Comparison of ENCODE assay signal across 8 cellular contexts in genomic region chr17:10844667-10845387, GRCh38. TPM values are rescaled to one million over a fixed set of nuclear protein-coding genes. Genes with fewer than 3 reads are reported as not detected.
DNase-seq lines count a peak whose midpoint lies in the region; ATAC-seq, FAIRE-seq and TF ChIP-seq lines count a peak whose summit lies in the region.

No MANE protein-coding gene starts in this region.

- no peaks in the 10 kb centered on the region; a peak in 1 of 4 replicates for H3K9me3 ChIP-seq in H1 (ENCODE audit: insufficient read depth in 2 of 2, low read depth in 1 of 2, low read length in 1 of 2)
- H3K9me3 ChIP-seq in mesodermal cell (ENCODE audit: control insufficient read depth, low read length): no peaks in the 10 kb centered on the region

- H3K27ac ChIP-seq in H1 (ENCODE audit: low read depth, low read length) (no peak overlapping the region), mesodermal cell (ENCODE audit: low read depth, low read length, severe bottlenecking) (peak overlapping the region; percentile 16)

- POLR2A ChIA-PET in H1 (lab: Charles Lee; ENCODE audit: partially characterized antibody): interaction anchor here (0.6 to 2.1 kb wide), 4 partner anchors 16 to 108 kb away, joined by 3 to 10 read pairs (median 4); no protein-coding TSS in a partner anchor

- H3K56ac ChIP-seq in H1 (replicated peaks; ENCODE audit: insufficient read length, low read depth, low read length): no peak overlapping the region

- TF ChIP-seq CTCF in H1 (IDR thresholded peaks at IDR 0.05; ENCODE audit: control extremely low read depth in 1 of 3, insufficient read depth in 1 of 3, low read depth in 1 of 3, low read length in 3 of 3): peak; percentile 89 to 95 (median 91)

- no peak overlapping the region for H3K4ac ChIP-seq in H1 (replicated peaks; ENCODE audit: insufficient read length, low read depth, low read length)

- peaks cover 0 to 2% (median 0%) of the 10 kb centered on the region in 4 experiments; a peak in 1 of 7 replicates for H3K27me3 ChIP-seq in H1 (replicated peaks in 1 of 4; ENCODE audit: control insufficient read depth in 3 of 4, extremely low read depth in 1 of 4, insufficient read depth in 3 of 4, low read length in 3 of 4)

- peak; percentile 8 to 40 for DNase-seq in NOMO-1 (lab: John Stamatoyannopoulos, UW; ENCODE audit: unreplicated experiment in 2 of 2)
- no peak for DNase-seq in NOMO-1 treated with dmso at 0.1 percent for 144 hours (lab: John Stamatoyannopoulos, UW; ENCODE audit: unreplicated experiment)
- peak; percentile 6 for DNase-seq in NCI-H526 treated with DMSO at 0.1 percent for 48 hours (lab: John Stamatoyannopoulos, UW)
- DNase-seq in activated CD8-positive, alpha-beta memory T cell treated with anti-CD3 and anti-CD28 coated beads for 48 hours (ENCODE audit: low read depth in 2 of 3, low spot score in 2 of 3): peak; percentile 29 to 36 (median 31)
- peak; percentile 46 to 81 for DNase-seq in H1 (ENCODE audit: low read depth in 1 of 2, low spot score in 2 of 2)
- DNase-seq in stimulated activated CD8-positive, alpha-beta memory T cell treated with anti-CD3 and anti-CD28 coated beads, Interleukin-12 subunit alpha, Interleukin-12 subunit beta, amount 100 ng/mL, for 24 hours (ENCODE audit: extremely low read depth): peak; percentile 28

- H3K4me3 ChIP-seq in H1 (ENCODE audit: extremely low read depth in 1 of 4, insufficient read depth in 2 of 4, low read depth in 3 of 4, low read length in 4 of 4) (peak overlapping the region; percentile 32 to 69 (median 57)), mesodermal cell (ENCODE audit: extremely low read depth, insufficient read depth, low read length, poor library complexity, severe bottlenecking) (peak overlapping the region; percentile 42)

- H3K36me3 ChIP-seq in H1 (ENCODE audit: control insufficient read depth in 2 of 4, insufficient read depth in 4 of 4, low read length in 3 of 4): no peaks in the 10 kb centered on the region
- H3K36me3 ChIP-seq in mesodermal cell (ENCODE audit: control insufficient read depth, insufficient read depth, low read length): no peaks in the 10 kb centered on the region

- 7% methylated on average over 25 of the region's 27 CpGs; no CpG with 5 or more reads in 1 of the 2 experiments for WGBS in H1 (ENCODE audit: extremely low coverage in 1 of 2, insufficient coverage in 1 of 2, insufficient read length in 1 of 2, insufficient replicate concordance in 2 of 2, low coverage in 1 of 2, low lambda C conversion rate in 2 of 2, missing lambda C conversion rate in 1 of 2), 2 experiments
- WGBS in mesodermal cell (ENCODE audit: insufficient coverage in 2 of 2), 2 experiments: 5% methylated on average over 20 to 21 of the region's 27 CpGs

- H3K23me2 ChIP-seq in H1 (ENCODE audit: low read depth, low read length): peaks cover 17% of the 10 kb centered on the region; the same call in 1 of the 2 replicates

- TF ChIP-seq EP300 in H1 (IDR thresholded peaks at IDR 0.05; ENCODE audit: borderline replicate concordance in 1 of 2, low read depth in 2 of 2, low read length in 2 of 2): no peak

- H2BK120ac ChIP-seq in H1 (replicated peaks; ENCODE audit: low read depth, low read length): no peak overlapping the region

- no peak for TF ChIP-seq POLR2A in H1 (IDR thresholded peaks at IDR 0.05; ENCODE audit: control extremely low read depth in 1 of 2, low read depth in 2 of 2, low read length in 2 of 2)

- TF ChIP-seq RAD21 in H1 (IDR thresholded peaks at IDR 0.05 in 1 of 2, conservative IDR thresholded peaks at IDR 0.05 in 1 of 2; ENCODE audit: low read depth in 2 of 2, low read length in 2 of 2): peak; percentile 91 to 92

- peak overlapping the region; percentile 70 to 88 for H3K4me2 ChIP-seq in H1 (ENCODE audit: insufficient read depth in 1 of 2, low read depth in 2 of 2, low read length in 2 of 2)

- no peak overlapping the region for H3K9ac ChIP-seq in H1 (replicated peaks in 1 of 4; ENCODE audit: extremely low read depth in 1 of 4, low read depth in 3 of 4, low read length in 3 of 4)

- H2AFZ ChIP-seq in H1 (ENCODE audit: low read length): peak overlapping the region; percentile 93

- no peak overlapping the region for H4K91ac ChIP-seq in H1 (replicated peaks; ENCODE audit: insufficient read length, low read length)

- no peak overlapping the region for H4K5ac ChIP-seq in H1 (ENCODE audit: insufficient read length, low read depth, low read length)

- no peaks in the 10 kb centered on the region for H4K20me1 ChIP-seq in H1 (replicated peaks in 1 of 2; ENCODE audit: control insufficient read depth in 1 of 2, insufficient read depth in 2 of 2, low read length in 2 of 2)

- H3K18ac ChIP-seq in H1 (ENCODE audit: extremely low read depth, low read length): 0 out of 2 replicates have a peak overlapping the region, but pooled peaks have one; percentile 25

- CTCF ChIA-PET in H1 (lab: Charles Lee; ENCODE audit: partially characterized antibody): interaction anchor here (0.7 to 10.0 kb wide), 33 partner anchors 8 to 306 kb away, joined by 3 to 88 read pairs (median 5); partner anchors contain the start of gene PIRT

- peak overlapping the region; percentile 92 for H2BK15ac ChIP-seq in H1 (ENCODE audit: low read length)

- H3K4me1 ChIP-seq in H1 (replicated peaks in 1 of 4; ENCODE audit: control insufficient read depth in 3 of 4, insufficient read depth in 4 of 4, low read length in 3 of 4) (peaks cover 7 to 10% (median 7%) of the 10 kb centered on the region in 4 experiments; a peak in 6 of 7 replicates), mesodermal cell (ENCODE audit: control insufficient read depth, insufficient read depth, low read length, poor library complexity, severe bottlenecking) (peaks cover 10% of the 10 kb centered on the region)

- no peak overlapping the region; the same call in 1 of the 2 replicates for H2BK5ac ChIP-seq in H1 (ENCODE audit: low read depth, low read length)

- peak; percentile 87 for FAIRE-seq in H1 (lab: Jason Lieb, UNC)

- H3K23ac ChIP-seq in H1 (ENCODE audit: insufficient read length): no peak overlapping the region

- no peak overlapping the region for H2AK5ac ChIP-seq in H1 (ENCODE audit: low read depth, low read length)

- no peak overlapping the region for H3K14ac ChIP-seq in H1 (ENCODE audit: insufficient read length)

- H3K79me1 ChIP-seq in H1 (ENCODE audit: low read depth, low read length): no peaks in the 10 kb centered on the region

- H2BK20ac ChIP-seq in H1 (ENCODE audit: low read length): peak overlapping the region; percentile 48; the same call in 1 of the 2 replicates

- H4K8ac ChIP-seq in H1 (ENCODE audit: extremely low read depth, insufficient read depth, low read length): no peak overlapping the region

- peak; percentile 90 for ATAC-seq in HG02938 (IDR thresholded peaks at IDR 0.05; ENCODE audit: unreplicated experiment)

- H2BK12ac ChIP-seq in H1 (ENCODE audit: low read depth, low read length): 0 out of 2 replicates have a peak overlapping the region, but pooled peaks have one; percentile 76

- H3K79me2 ChIP-seq in H1 (ENCODE audit: control insufficient read depth in 1 of 2, insufficient read depth in 2 of 2, low read length in 2 of 2): no peaks in the 10 kb centered on the region

TF ChIP-seq in H1, 55 proteins besides CTCF, POLR2A, EP300 and RAD21:
- TF ChIP-seq JUN (IDR thresholded peaks at IDR 0.05; ENCODE audit: low read depth, low read length) (no peak), MAX (IDR thresholded peaks at IDR 0.05) (0 out of 2 replicates have a peak, but pooled peaks have one; percentile 18), SIN3A (conservative IDR thresholded peaks at IDR 0.05 in 1 of 2, IDR thresholded peaks at IDR 0.05 in 1 of 2; ENCODE audit: low read depth in 1 of 2, low read length in 2 of 2) (0 out of 4 replicates have a peak, but pooled peaks of 1 of the 2 experiments have one; percentile 36), HDAC2 (IDR thresholded peaks at IDR 0.05; ENCODE audit: borderline replicate concordance in 1 of 2, low read depth in 2 of 2, low read length in 2 of 2) (no peak), TAF7 (optimal IDR thresholded peaks at IDR 0.05; ENCODE audit: borderline replicate concordance, low read depth, low read length) (no peak), CBX5 (IDR thresholded peaks at IDR 0.05; ENCODE audit: low read depth, low read length) (no peak), CREB1 (IDR thresholded peaks at IDR 0.05) (peak; percentile 26; the same call in 1 of the 2 replicates), CTBP2 (IDR thresholded peaks at IDR 0.05; ENCODE audit: borderline replicate concordance, insufficient read depth, insufficient read length, low read length) (no peak), KDM4A (IDR thresholded peaks at IDR 0.05; ENCODE audit: low read depth, low read length, severe bottlenecking) (peak; percentile 79)

RNA-seq across cellular contexts. Expression of gene PIRT, which starts 6.9 kb away (rescaled TPM):
- not detected in 2 replicates for total RNA-seq in H1 (2021; fragmentation: NEBNext Ultra II Directional; extraction: Animal tissue kit (Norgen Biotek cat#: 25700))
- polyA plus RNA-seq in H1 (2011; rRNA removed): 0.03 TPM in 1 of 2 replicates, not detected in the other
- not detected for polyA plus RNA-seq in H1 (2011; cell fraction: cytosol; rRNA removed)
- not detected for polyA plus RNA-seq in H1 (2011; cell fraction: nucleus; rRNA removed)
- polyA plus RNA-seq in H1 (2012, experiment 1 of 2): not detected in 4 replicates
- not detected for polyA plus RNA-seq in H1 (2012, experiment 2 of 2)
- not detected for polyA plus RNA-seq in H1 (2013, experiment 1 of 2)
- polyA plus RNA-seq in H1 (2013, experiment 2 of 2): not detected
- polyA minus RNA-seq in H1 (2011; rRNA and poly(A)+ RNA removed): 0.05 TPM in 1 of 2 replicates, not detected in the other
- not detected for polyA minus RNA-seq in H1 (2011; cell fraction: cytosol; rRNA and poly(A)+ RNA removed)
- not detected for polyA minus RNA-seq in H1 (2011; cell fraction: nucleus; rRNA and poly(A)+ RNA removed)
- not detected for polyA plus RNA-seq in mesodermal cell (2013, experiment 1 of 2)
- not detected for polyA plus RNA-seq in mesodermal cell (2013, experiment 2 of 2)

RNA-seq across cellular contexts. Expression of gene TMEM238L, which starts 40.9 kb away (rescaled TPM):
- not detected in 2 replicates for total RNA-seq in H1 (2021; fragmentation: NEBNext Ultra II Directional; extraction: Animal tissue kit (Norgen Biotek cat#: 25700))
- not detected in 2 replicates for polyA plus RNA-seq in H1 (2011; rRNA removed)
- polyA plus RNA-seq in H1 (2011; cell fraction: cytosol; rRNA removed): not detected
- polyA plus RNA-seq in H1 (2011; cell fraction: nucleus; rRNA removed): not detected
- not detected in 4 replicates for polyA plus RNA-seq in H1 (2012, experiment 1 of 2)
- polyA plus RNA-seq in H1 (2012, experiment 2 of 2): not detected
- polyA plus RNA-seq in H1 (2013, experiment 1 of 2): not detected
- polyA plus RNA-seq in H1 (2013, experiment 2 of 2): not detected
- polyA minus RNA-seq in H1 (2011; rRNA and poly(A)+ RNA removed): not detected in 2 replicates
- polyA minus RNA-seq in H1 (2011; cell fraction: cytosol; rRNA and poly(A)+ RNA removed): not detected
- not detected for polyA minus RNA-seq in H1 (2011; cell fraction: nucleus; rRNA and poly(A)+ RNA removed)
- polyA plus RNA-seq in mesodermal cell (2013, experiment 1 of 2): not detected
- not detected for polyA plus RNA-seq in mesodermal cell (2013, experiment 2 of 2)
